ENCODE assay signal across 20 cellular contexts in the genomic region with DNA sequence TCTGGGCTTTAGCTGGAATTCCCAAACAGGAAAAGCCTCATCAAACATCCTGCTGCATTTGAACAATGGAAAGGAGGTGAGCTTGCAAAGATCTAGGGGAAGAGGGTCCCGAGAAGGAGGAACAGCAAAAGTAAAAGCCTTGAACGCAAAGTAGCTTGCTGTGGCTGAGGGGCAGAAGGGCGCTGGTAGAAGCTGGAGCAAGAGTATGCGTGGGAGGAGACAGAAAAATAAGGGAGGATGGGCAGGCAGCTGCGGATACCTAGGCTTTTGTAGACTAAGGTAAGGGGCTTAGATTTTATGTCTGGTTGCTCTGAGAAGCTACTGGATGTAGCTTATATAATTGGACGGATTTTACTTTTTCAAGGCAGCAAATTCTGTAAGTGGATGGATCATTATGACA.
"Had no signal": no experiment of that assay in that cellular context is flagged by ENCODE, and none has a peak within 500 bp of the region (broad histone marks: within the 10 kb centered on the region; RNA-seq: fewer than 3 reads in every experiment).

No MANE protein-coding gene starts in this region.

- H3K27ac Mint-ChIP-seq: memory B cell; naive thymus-derived CD4-positive, alpha-beta T cell; progenitor cell of endocrine pancreas; stimulated activated naive B cell treated with anti-CD40 and anti-IgM and Interleukin-4, amounts not matched to agents 10 μg/mL and 1 μg/mL and 100 μg/mL, for 72 hours; stimulated activated naive CD8-positive, alpha-beta T cell treated with anti-CD3 and anti-CD28 coated beads, Interleukin-15, Interleukin-2, amounts not matched to agents 100 ng/mL and 50 ng/mL, for 24 hours had no signal

- DNase-seq: colonic mucosa; dermis blood vessel endothelial cell; effector memory CD4-positive, alpha-beta T cell; hypothalamus; midbrain; naive thymus-derived CD4-positive, alpha-beta T cell; right lobe of liver; small intestine; stimulated activated CD4-positive, alpha-beta T cell treated with anti-CD3 and anti-CD28 coated beads, Interleukin-15, amount 100 ng/mL, for 24 hours; stimulated activated CD4-positive, alpha-beta T cell treated with anti-CD3 and anti-CD28 coated beads, Interleukin-2, amount 100 ng/mL, for 48 hours; stimulated activated naive B cell treated with anti-CD40 and anti-IgM and Interleukin-4, amounts not matched to agents 10 μg/mL and 1 μg/mL and 100 μg/mL, for 72 hours; upper lobe of left lung had no signal

- H3K27me3 ChIP-seq: colonic mucosa, right lobe of liver, tibial nerve, upper lobe of left lung had no signal

- ATAC-seq: left lobe of liver; naive thymus-derived CD4-positive, alpha-beta T cell; right lobe of liver; stimulated activated naive B cell treated with anti-CD40 and anti-IgM and Interleukin-4, amounts not matched to agents 10 μg/mL and 1 μg/mL and 100 μg/mL, for 72 hours had no signal

- H3K4me1 ChIP-seq: colonic mucosa, parathyroid adenoma, right lobe of liver had no signal

- H2AFZ ChIP-seq: parathyroid adenoma had no signal

- H3K36me3 ChIP-seq: colonic mucosa, right lobe of liver, thoracic aorta, tibial nerve, upper lobe of left lung had no signal

- H3K27me3 Mint-ChIP-seq: memory B cell; stimulated activated naive CD8-positive, alpha-beta T cell treated with anti-CD3 and anti-CD28 coated beads, Interleukin-15, Interleukin-2, amounts not matched to agents 100 ng/mL and 50 ng/mL, for 24 hours had no signal

- H3K36me3 Mint-ChIP-seq: memory B cell; stimulated activated naive B cell treated with anti-CD40 and anti-IgM and Interleukin-4, amounts not matched to agents 10 μg/mL and 1 μg/mL and 100 μg/mL, for 72 hours had no signal

- H3K79me2 ChIP-seq: parathyroid adenoma had no signal

- H3K27ac ChIP-seq: colonic mucosa, parathyroid adenoma, right lobe of liver, thoracic aorta, tibial nerve had no signal

- H3K4me3 ChIP-seq: colonic mucosa, lung, right lobe of liver, thoracic aorta, tibial nerve, upper lobe of left lung had no signal

- H3K4me3 Mint-ChIP-seq: memory B cell; naive thymus-derived CD4-positive, alpha-beta T cell; stimulated activated naive B cell treated with anti-CD40 and anti-IgM and Interleukin-4, amounts not matched to agents 10 μg/mL and 1 μg/mL and 100 μg/mL, for 72 hours; stimulated activated naive CD8-positive, alpha-beta T cell treated with anti-CD3 and anti-CD28 coated beads, Interleukin-15, Interleukin-2, amounts not matched to agents 100 ng/mL and 50 ng/mL, for 24 hours had no signal

- H3K9me3 Mint-ChIP-seq: memory B cell; naive thymus-derived CD4-positive, alpha-beta T cell; stimulated activated naive B cell treated with anti-CD40 and anti-IgM and Interleukin-4, amounts not matched to agents 10 μg/mL and 1 μg/mL and 100 μg/mL, for 72 hours; stimulated activated naive CD8-positive, alpha-beta T cell treated with anti-CD3 and anti-CD28 coated beads, Interleukin-15, Interleukin-2, amounts not matched to agents 100 ng/mL and 50 ng/mL, for 24 hours had no signal
